ENCODE assay signal across 8 cellular contexts in genomic region chr4:53377319-53378170, GRCh38. TPM values are rescaled to one million over a fixed set of nuclear protein-coding genes. Genes with fewer than 3 reads are reported as not detected.
DNase-seq lines count a peak whose midpoint lies in the region; ATAC-seq and TF ChIP-seq lines count a peak whose summit lies in the region.

Gene FIP1L1, plus strand, starts transcription at chr4:53377641. Its CDS starts 198 bp downstream, at chr4:53377839.

- DNase-seq in DMS 273 (lab: John Stamatoyannopoulos, UW; ENCODE audit: unreplicated experiment) = peak; percentile 94
- DNase-seq in HuH-7.5 (ENCODE audit: low spot score) = peak; percentile 95
- DNase-seq in OCI-LY7 (ENCODE audit: low spot score) = peak; percentile 97
- peak; percentile 95 for DNase-seq in activated T-cell treated with anti-CD3 and anti-CD28 coated beads for 48 hours (ENCODE audit: low read depth)
- peak; percentile 33 for DNase-seq in epithelial cell of prostate (ENCODE audit: low read depth, low spot score)
- DNase-seq in mucosa of descending colon = peak; percentile 97 to 98 (median 98)
- DNase-seq in stimulated activated CD8-positive, alpha-beta memory T cell treated with anti-CD3 and anti-CD28 coated beads, Interleukin-4, amount 100 ng/mL, for 24 hours (ENCODE audit: low read depth) = peak; percentile 96

- CTCF ChIA-PET in OCI-LY7 (lab: Charles Lee; ENCODE audit: unreplicated experiment) = no interaction called here

- H3K79me2 ChIP-seq in OCI-LY7 (ENCODE audit: insufficient read depth, low read depth, low read length) = peaks cover 50% of the 10 kb centered on the region

- TF ChIP-seq CTCF in OCI-LY7 (conservative IDR thresholded peaks at IDR 0.05; ENCODE audit: low read length) = no peak
- no peak for TF ChIP-seq CTCF in mucosa of descending colon (IDR thresholded peaks at IDR 0.05)

- H3K4me3 ChIP-seq in OCI-LY7 (ENCODE audit: low read depth, low read length, poor library complexity, severe bottlenecking) (peak within 1 kb of the TSS; percentile 98), mucosa of descending colon (peak within 1 kb of the TSS; percentile 81)

- H3K9me3 ChIP-seq in OCI-LY7 (ENCODE audit: low read length) (no peaks in the 10 kb centered on the region), mucosa of descending colon (no peaks in the 10 kb centered on the region)

- H3K4me2 ChIP-seq in OCI-LY7 (ENCODE audit: low read length) = peak within 1 kb of the TSS; percentile 93

- BruUV-seq in OCI-LY7 (replicated peaks; lab: Mats Ljungman, UMichigan) = TSS peak; percentile 64

- peaks cover 21% of the 10 kb centered on the region for H4K20me1 ChIP-seq in OCI-LY7 (ENCODE audit: insufficient read depth, low read length)

- POLR2A ChIA-PET in OCI-LY7 (lab: Charles Lee) = interaction anchor here (0.6 to 1.9 kb wide), 4 partner anchors 10 to 14 kb away, joined by 3 to 6 read pairs (median 4); partner anchors contain the start of gene SCFD2

- peaks cover 33% of the 10 kb centered on the region for H3K36me3 ChIP-seq in OCI-LY7 (ENCODE audit: insufficient read depth, low read length)
- no peaks in the 10 kb centered on the region for H3K36me3 ChIP-seq in mucosa of descending colon (ENCODE audit: low read depth)

- H3K27ac ChIP-seq in OCI-LY7 (ENCODE audit: low read depth, low read length, poor library complexity, severe bottlenecking) (peak within 1 kb of the TSS; percentile 61), epithelial cell of prostate (peak within 1 kb of the TSS; percentile 52)

- H3K9me2 ChIP-seq in OCI-LY7 (ENCODE audit: insufficient read depth, low read length) = no peaks in the 10 kb centered on the region

- intact Hi-C loops in OCI-LY7 (cut with micrococcal nuclease; ENCODE audit: unreplicated experiment) (loop anchor here (1.0 kb wide), 1 partner anchor 11 kb away; the partner anchor contains the start of gene SCFD2), mucosa of descending colon (cut with DNase I, micrococcal nuclease) (no loop called here)

- H3K4me1 ChIP-seq in OCI-LY7 (ENCODE audit: insufficient read depth, low read length, poor library complexity, severe bottlenecking) = peaks cover 24% of the 10 kb centered on the region
- peaks cover 17% of the 10 kb centered on the region for H3K4me1 ChIP-seq in mucosa of descending colon (ENCODE audit: low read depth)

- ATAC-seq in GM21526 (IDR thresholded peaks at IDR 0.05; ENCODE audit: low FRiP score, unreplicated experiment) = peak; percentile 89
- peak; percentile 99 for ATAC-seq in mucosa of descending colon

- H2AFZ ChIP-seq in OCI-LY7 (ENCODE audit: low read length) = peak within 1 kb of the TSS; percentile 99

RNA-seq across cellular contexts. Expression of gene FIP1L1, which starts in this region (rescaled TPM):
- total RNA-seq in OCI-LY7 (2014; rRNA removed; shearing (Covaris generic)) = 73.2 and 83.1 TPM in 2 replicates
- total RNA-seq in OCI-LY7 (2022) (85.7 and 86.9 TPM in 2 replicates), mucosa of descending colon (10 to 100 TPM; 38.9 to 46.1 (median 39.9) TPM)

Comparison
In these comparisons a context has a peak if more than half of its experiments do, and no peak if none do; other contexts are left out.
1. Peak in every context shown above with its lines: DNase-seq, ATAC-seq, H3K4me3 ChIP-seq and H3K27ac ChIP-seq.
2. DNase-seq: peak in every context shown above with its lines; median percentile 98 in mucosa of descending colon; 97 in OCI-LY7; 96 in stimulated activated CD8-positive, alpha-beta memory T cell treated with anti-CD3 and anti-CD28 coated beads, Interleukin-4, amount 100 ng/mL, for 24 hours; 95 in HuH-7.5; 95 in activated T-cell treated with anti-CD3 and anti-CD28 coated beads for 48 hours; 94 in DMS 273; 33 in epithelial cell of prostate.